ENCODE assay signal across 1 cellular context in genomic region chr4:156774422-156774821, GRCh38.
TF ChIP-seq lines count a peak whose summit lies in the region.

No MANE protein-coding gene starts in this region.

TF ChIP-seq in IMR-90, 13 proteins besides CTCF, POLR2A, EP300 and RAD21 (continued from another document):
- peak; percentile 52; the same call in 1 of the 2 replicates for TF ChIP-seq BHLHE40 (IDR thresholded peaks at IDR 0.05; ENCODE audit: low read depth, low read length)
- peak; percentile 50 for TF ChIP-seq FOS (IDR thresholded peaks at IDR 0.05; ENCODE audit: low read depth, low read length)
- TF ChIP-seq MXI1 (IDR thresholded peaks at IDR 0.05; ENCODE audit: borderline replicate concordance, low read depth, low read length), result no peak
